Comparison of ENCODE assay signal across 1 cellular context in the genomic region with DNA sequence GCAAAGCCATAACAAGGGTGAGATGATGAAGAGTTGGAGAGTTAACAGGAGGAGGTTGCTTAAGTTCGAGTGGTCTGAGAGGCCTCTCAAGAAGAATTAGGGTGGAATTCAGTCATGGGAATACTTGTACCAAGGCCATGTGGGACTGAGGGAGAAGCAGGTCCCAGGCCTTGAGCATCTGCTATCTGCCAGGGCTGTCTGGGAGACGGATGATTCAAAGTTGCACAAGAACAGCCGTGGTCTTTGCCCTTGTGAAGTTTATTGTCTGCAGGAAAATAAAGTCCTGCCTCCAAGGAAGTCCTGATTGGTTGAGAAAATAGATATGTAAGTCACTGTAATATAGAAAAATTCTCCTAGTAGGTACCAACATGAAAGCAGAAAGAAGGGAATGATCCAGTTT.
A peak's percentile ranks its signal among the peaks of the same experiment; 100 is the strongest.
TF ChIP-seq lines count a peak whose summit lies in the region.

No MANE protein-coding gene starts in this region.

TF ChIP-seq in HepG2, 621 proteins besides CTCF, POLR2A, EP300 and RAD21 (continued from another document and continues in another):
- TF ChIP-seq, protein P1, sequence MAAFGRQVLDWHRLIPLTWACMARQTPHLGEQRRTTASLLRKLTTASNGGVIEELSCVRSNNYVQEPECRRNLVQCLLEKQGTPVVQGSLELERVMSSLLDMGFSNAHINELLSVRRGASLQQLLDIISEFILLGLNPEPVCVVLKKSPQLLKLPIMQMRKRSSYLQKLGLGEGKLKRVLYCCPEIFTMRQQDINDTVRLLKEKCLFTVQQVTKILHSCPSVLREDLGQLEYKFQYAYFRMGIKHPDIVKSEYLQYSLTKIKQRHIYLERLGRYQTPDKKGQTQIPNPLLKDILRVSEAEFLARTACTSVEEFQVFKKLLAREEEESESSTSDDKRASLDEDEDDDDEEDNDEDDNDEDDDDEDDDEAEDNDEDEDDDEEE (CRISPR knock-in tag; IDR thresholded peaks at IDR 0.05): no peak
- TF ChIP-seq REXO4 (CRISPR knock-in tag; IDR thresholded peaks at IDR 0.05; ENCODE audit: borderline replicate concordance) (no peak), CEBPG (CRISPR knock-in tag; IDR thresholded peaks at IDR 0.05) (peak; percentile 89), ZNF235 (CRISPR knock-in tag; IDR thresholded peaks at IDR 0.05; ENCODE audit: borderline replicate concordance) (no peak), ZNF629 (CRISPR knock-in tag; conservative IDR thresholded peaks at IDR 0.05) (no peak), RFX1 (IDR thresholded peaks at IDR 0.05) (no peak), ZNF234 (CRISPR knock-in tag; conservative IDR thresholded peaks at IDR 0.05) (no peak), ZNF816 (CRISPR knock-in tag; IDR thresholded peaks at IDR 0.05; ENCODE audit: borderline replicate concordance) (no peak), ZNF354B (CRISPR knock-in tag; IDR thresholded peaks at IDR 0.05) (no peak), LCORL (IDR thresholded peaks at IDR 0.05) (no peak), LCORL (CRISPR knock-in tag; IDR thresholded peaks at IDR 0.05) (peak; percentile 35), ZIK1 (CRISPR knock-in tag; IDR thresholded peaks at IDR 0.05; ENCODE audit: borderline replicate concordance, low read depth) (no peak), ZNF260 (CRISPR knock-in tag; IDR thresholded peaks at IDR 0.05; ENCODE audit: borderline replicate concordance, low read depth) (no peak), ZNF724P (CRISPR knock-in tag; IDR thresholded peaks at IDR 0.05; ENCODE audit: borderline replicate concordance) (no peak), ZNF761 (CRISPR knock-in tag; conservative IDR thresholded peaks at IDR 0.05) (peak; percentile 65; the same call in 1 of the 2 replicates)
- TF ChIP-seq, protein P2, sequence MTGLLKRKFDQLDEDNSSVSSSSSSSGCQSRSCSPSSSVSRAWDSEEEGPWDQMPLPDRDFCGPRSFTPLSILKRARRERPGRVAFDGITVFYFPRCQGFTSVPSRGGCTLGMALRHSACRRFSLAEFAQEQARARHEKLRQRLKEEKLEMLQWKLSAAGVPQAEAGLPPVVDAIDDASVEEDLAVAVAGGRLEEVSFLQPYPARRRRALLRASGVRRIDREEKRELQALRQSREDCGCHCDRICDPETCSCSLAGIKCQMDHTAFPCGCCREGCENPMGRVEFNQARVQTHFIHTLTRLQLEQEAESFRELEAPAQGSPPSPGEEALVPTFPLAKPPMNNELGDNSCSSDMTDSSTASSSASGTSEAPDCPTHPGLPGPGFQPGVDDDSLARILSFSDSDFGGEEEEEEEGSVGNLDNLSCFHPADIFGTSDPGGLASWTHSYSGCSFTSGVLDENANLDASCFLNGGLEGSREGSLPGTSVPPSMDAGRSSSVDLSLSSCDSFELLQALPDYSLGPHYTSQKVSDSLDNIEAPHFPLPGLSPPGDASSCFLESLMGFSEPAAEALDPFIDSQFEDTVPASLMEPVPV (CRISPR knock-in tag; IDR thresholded peaks at IDR 0.05): no peak
- TF ChIP-seq, protein P3, sequence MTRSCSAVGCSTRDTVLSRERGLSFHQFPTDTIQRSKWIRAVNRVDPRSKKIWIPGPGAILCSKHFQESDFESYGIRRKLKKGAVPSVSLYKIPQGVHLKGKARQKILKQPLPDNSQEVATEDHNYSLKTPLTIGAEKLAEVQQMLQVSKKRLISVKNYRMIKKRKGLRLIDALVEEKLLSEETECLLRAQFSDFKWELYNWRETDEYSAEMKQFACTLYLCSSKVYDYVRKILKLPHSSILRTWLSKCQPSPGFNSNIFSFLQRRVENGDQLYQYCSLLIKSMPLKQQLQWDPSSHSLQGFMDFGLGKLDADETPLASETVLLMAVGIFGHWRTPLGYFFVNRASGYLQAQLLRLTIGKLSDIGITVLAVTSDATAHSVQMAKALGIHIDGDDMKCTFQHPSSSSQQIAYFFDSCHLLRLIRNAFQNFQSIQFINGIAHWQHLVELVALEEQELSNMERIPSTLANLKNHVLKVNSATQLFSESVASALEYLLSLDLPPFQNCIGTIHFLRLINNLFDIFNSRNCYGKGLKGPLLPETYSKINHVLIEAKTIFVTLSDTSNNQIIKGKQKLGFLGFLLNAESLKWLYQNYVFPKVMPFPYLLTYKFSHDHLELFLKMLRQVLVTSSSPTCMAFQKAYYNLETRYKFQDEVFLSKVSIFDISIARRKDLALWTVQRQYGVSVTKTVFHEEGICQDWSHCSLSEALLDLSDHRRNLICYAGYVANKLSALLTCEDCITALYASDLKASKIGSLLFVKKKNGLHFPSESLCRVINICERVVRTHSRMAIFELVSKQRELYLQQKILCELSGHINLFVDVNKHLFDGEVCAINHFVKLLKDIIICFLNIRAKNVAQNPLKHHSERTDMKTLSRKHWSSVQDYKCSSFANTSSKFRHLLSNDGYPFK (CRISPR knock-in tag; IDR thresholded peaks at IDR 0.05; ENCODE audit: borderline replicate concordance): no peak
- TF ChIP-seq, protein P4, sequence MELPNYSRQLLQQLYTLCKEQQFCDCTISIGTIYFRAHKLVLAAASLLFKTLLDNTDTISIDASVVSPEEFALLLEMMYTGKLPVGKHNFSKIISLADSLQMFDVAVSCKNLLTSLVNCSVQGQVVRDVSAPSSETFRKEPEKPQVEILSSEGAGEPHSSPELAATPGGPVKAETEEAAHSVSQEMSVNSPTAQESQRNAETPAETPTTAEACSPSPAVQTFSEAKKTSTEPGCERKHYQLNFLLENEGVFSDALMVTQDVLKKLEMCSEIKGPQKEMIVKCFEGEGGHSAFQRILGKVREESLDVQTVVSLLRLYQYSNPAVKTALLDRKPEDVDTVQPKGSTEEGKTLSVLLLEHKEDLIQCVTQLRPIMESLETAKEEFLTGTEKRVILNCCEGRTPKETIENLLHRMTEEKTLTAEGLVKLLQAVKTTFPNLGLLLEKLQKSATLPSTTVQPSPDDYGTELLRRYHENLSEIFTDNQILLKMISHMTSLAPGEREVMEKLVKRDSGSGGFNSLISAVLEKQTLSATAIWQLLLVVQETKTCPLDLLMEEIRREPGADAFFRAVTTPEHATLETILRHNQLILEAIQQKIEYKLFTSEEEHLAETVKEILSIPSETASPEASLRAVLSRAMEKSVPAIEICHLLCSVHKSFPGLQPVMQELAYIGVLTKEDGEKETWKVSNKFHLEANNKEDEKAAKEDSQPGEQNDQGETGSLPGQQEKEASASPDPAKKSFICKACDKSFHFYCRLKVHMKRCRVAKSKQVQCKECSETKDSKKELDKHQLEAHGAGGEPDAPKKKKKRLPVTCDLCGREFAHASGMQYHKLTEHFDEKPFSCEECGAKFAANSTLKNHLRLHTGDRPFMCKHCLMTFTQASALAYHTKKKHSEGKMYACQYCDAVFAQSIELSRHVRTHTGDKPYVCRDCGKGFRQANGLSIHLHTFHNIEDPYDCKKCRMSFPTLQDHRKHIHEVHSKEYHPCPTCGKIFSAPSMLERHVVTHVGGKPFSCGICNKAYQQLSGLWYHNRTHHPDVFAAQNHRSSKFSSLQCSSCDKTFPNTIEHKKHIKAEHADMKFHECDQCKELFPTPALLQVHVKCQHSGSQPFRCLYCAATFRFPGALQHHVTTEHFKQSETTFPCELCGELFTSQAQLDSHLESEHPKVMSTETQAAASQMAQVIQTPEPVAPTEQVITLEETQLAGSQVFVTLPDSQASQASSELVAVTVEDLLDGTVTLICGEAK (IDR thresholded peaks at IDR 0.05): no peak
- TF ChIP-seq, protein P4 (CRISPR knock-in tag; IDR thresholded peaks at IDR 0.05): no peak; the same call in 1 of the 2 replicates
- TF ChIP-seq, protein P5, sequence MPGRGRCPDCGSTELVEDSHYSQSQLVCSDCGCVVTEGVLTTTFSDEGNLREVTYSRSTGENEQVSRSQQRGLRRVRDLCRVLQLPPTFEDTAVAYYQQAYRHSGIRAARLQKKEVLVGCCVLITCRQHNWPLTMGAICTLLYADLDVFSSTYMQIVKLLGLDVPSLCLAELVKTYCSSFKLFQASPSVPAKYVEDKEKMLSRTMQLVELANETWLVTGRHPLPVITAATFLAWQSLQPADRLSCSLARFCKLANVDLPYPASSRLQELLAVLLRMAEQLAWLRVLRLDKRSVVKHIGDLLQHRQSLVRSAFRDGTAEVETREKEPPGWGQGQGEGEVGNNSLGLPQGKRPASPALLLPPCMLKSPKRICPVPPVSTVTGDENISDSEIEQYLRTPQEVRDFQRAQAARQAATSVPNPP (CRISPR knock-in tag; IDR thresholded peaks at IDR 0.05): no peak
- TF ChIP-seq, protein P6, sequence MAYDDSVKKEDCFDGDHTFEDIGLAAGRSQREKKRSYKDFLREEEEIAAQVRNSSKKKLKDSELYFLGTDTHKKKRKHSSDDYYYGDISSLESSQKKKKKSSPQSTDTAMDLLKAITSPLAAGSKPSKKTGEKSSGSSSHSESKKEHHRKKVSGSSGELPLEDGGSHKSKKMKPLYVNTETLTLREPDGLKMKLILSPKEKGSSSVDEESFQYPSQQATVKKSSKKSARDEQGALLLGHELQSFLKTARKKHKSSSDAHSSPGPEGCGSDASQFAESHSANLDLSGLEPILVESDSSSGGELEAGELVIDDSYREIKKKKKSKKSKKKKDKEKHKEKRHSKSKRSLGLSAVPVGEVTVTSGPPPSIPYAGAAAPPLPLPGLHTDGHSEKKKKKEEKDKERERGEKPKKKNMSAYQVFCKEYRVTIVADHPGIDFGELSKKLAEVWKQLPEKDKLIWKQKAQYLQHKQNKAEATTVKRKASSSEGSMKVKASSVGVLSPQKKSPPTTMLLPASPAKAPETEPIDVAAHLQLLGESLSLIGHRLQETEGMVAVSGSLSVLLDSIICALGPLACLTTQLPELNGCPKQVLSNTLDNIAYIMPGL (CRISPR knock-in tag; IDR thresholded peaks at IDR 0.05; ENCODE audit: borderline replicate concordance in 1 of 2, low read depth in 1 of 2): no peak
- TF ChIP-seq, protein P7, sequence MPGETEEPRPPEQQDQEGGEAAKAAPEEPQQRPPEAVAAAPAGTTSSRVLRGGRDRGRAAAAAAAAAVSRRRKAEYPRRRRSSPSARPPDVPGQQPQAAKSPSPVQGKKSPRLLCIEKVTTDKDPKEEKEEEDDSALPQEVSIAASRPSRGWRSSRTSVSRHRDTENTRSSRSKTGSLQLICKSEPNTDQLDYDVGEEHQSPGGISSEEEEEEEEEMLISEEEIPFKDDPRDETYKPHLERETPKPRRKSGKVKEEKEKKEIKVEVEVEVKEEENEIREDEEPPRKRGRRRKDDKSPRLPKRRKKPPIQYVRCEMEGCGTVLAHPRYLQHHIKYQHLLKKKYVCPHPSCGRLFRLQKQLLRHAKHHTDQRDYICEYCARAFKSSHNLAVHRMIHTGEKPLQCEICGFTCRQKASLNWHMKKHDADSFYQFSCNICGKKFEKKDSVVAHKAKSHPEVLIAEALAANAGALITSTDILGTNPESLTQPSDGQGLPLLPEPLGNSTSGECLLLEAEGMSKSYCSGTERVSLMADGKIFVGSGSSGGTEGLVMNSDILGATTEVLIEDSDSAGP (CRISPR knock-in tag; IDR thresholded peaks at IDR 0.05; ENCODE audit: borderline replicate concordance): no peak
- TF ChIP-seq, protein P8, sequence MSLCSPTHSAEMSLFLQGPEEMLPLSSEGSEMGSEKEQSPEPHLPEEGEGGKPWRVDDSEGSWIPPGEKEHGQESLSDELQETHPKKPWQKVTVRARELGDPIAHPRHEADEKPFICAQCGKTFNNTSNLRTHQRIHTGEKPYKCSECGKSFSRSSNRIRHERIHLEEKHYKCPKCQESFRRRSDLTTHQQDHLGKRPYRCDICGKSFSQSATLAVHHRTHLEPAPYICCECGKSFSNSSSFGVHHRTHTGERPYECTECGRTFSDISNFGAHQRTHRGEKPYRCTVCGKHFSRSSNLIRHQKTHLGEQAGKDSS (CRISPR knock-in tag; IDR thresholded peaks at IDR 0.05; ENCODE audit: borderline replicate concordance, low read depth): peak; percentile 29; the same call in 1 of the 2 replicates
- TF ChIP-seq, protein P9, sequence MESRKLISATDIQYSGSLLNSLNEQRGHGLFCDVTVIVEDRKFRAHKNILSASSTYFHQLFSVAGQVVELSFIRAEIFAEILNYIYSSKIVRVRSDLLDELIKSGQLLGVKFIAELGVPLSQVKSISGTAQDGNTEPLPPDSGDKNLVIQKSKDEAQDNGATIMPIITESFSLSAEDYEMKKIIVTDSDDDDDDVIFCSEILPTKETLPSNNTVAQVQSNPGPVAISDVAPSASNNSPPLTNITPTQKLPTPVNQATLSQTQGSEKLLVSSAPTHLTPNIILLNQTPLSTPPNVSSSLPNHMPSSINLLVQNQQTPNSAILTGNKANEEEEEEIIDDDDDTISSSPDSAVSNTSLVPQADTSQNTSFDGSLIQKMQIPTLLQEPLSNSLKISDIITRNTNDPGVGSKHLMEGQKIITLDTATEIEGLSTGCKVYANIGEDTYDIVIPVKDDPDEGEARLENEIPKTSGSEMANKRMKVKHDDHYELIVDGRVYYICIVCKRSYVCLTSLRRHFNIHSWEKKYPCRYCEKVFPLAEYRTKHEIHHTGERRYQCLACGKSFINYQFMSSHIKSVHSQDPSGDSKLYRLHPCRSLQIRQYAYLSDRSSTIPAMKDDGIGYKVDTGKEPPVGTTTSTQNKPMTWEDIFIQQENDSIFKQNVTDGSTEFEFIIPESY (CRISPR knock-in tag; IDR thresholded peaks at IDR 0.05): no peak
